Comparison of ENCODE assay signal across 8 cellular contexts in the genomic region with DNA sequence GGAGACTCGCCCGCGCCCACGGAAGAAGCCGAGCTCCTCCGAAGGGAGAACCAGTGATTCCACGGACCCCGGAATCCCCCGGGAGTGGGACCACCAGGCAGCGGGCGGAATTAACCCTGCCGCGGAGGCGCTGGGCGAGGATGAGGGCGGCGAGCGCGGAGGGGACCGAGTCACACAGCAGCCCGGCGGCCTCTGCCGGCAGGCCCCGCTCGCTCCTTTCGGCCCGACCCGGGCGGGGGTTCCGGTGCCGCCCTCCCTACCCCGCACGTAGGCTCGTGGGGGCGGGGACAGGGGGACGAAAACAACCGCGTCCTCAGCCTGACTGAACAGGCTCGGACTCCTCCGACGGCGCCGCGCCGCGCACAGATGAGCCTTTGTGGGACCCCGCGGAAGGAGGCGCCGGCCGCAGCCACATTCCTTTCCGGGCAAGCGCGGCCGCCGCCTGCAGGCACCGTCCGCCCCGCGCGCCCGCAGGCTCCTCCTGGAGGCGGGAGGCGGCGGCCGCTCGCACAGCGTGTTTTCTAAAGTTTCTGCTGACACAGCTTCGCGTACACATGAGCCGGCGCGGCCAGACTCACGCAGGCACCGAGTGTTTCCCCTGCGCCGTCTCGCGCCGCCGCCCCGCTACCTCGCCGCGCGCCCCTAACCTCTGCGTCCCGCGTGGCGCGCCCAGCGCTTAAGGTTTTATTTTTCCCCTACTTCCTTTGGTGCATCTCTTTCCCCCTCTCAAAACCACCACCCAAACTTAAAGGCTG.
A peak's percentile ranks its signal among the peaks of the same experiment; 100 is the strongest.
DNase-seq lines count a peak whose midpoint lies in the region; ATAC-seq lines count a peak whose summit lies in the region.

No MANE protein-coding gene starts in this region.

- peak; percentile 93 for DNase-seq in AG20443 (ENCODE audit: low spot score)
- DNase-seq in NCI-H226: peak; percentile 86
- peak; percentile 82 for DNase-seq in activated CD4-positive, alpha-beta T cell treated with anti-CD3 and anti-CD28 coated beads for 1 hour
- DNase-seq in cerebellum (ENCODE audit: low spot score): peak; percentile 88
- peak; percentile 89 for DNase-seq in kidney tubule cell (ENCODE audit: low spot score)
- DNase-seq in stimulated activated CD4-positive, alpha-beta T cell treated with anti-CD3 and anti-CD28 coated beads, Interleukin-1b, Interleukin-23, amount 100 ng/mL, for 1 hour (ENCODE audit: low read depth in 2 of 2): peak; percentile 66 to 71

- peak; percentile 83 for ATAC-seq in GM18907 (IDR thresholded peaks at IDR 0.05; ENCODE audit: unreplicated experiment)
- ATAC-seq in HG03135 (IDR thresholded peaks at IDR 0.05; ENCODE audit: unreplicated experiment): peak; percentile 73

Comparison
In these comparisons a context has a peak if more than half of its experiments do, and no peak if none do; other contexts are left out.
1. Peak in every context shown above with its lines: DNase-seq and ATAC-seq.